ENCODE assay signal across 10 cellular contexts in genomic region chrX:6225307-6226052, GRCh38. TPM values are rescaled to one million over a fixed set of nuclear protein-coding genes. Genes with fewer than 3 reads are reported as not detected.
DNase-seq lines count a peak whose midpoint lies in the region; ATAC-seq and TF ChIP-seq lines count a peak whose summit lies in the region.
"Had no signal": no experiment of that assay in that cellular context is flagged by ENCODE, and none has a peak within 500 bp of the region (broad histone marks: within the 10 kb centered on the region; RNA-seq: fewer than 3 reads in every experiment).

No MANE protein-coding gene starts in this region.

- no peaks in the 10 kb centered on the region for H3K9me3 Mint-ChIP-seq in neural progenitor cell

- H3K4me3 Mint-ChIP-seq in neural progenitor cell = peak overlapping the region; percentile 99

- no peak overlapping the region; the same call in 1 of the 2 replicates for H2AFZ ChIP-seq in KMS-11 (ENCODE audit: low read depth)
- peak overlapping the region; percentile 36 for H2AFZ ChIP-seq in neural progenitor cell (replicated peaks)

- H3K9ac ChIP-seq in KMS-11 (peak overlapping the region; percentile 47; the same call in 1 of the 2 replicates), neural progenitor cell (no peak overlapping the region)

- H3K4me2 ChIP-seq in KMS-11 (no peak overlapping the region; the same call in 1 of the 2 replicates), neural progenitor cell (peak overlapping the region; percentile 74)

- POLR2A ChIA-PET in BJ (lab: Charles Lee) = no interaction called here

- CTCF ChIA-PET in BJ (lab: Yijun Ruan, JAX) = no interaction called here

- H3K79me2 ChIP-seq in KMS-11 (ENCODE audit: insufficient read depth, low read depth) = no peaks in the 10 kb centered on the region
- H3K79me2 ChIP-seq in neural progenitor cell (ENCODE audit: low read depth) = peaks cover 33% of the 10 kb centered on the region

- peaks cover 3% of the 10 kb centered on the region for H3K27me3 Mint-ChIP-seq in neural progenitor cell (ENCODE audit: insufficient read depth, low read depth)

- no peak for TF ChIP-seq CTCF in BJ (IDR thresholded peaks at IDR 0.05; ENCODE audit: insufficient read depth, low read depth, low read length)
- no peak; the same call in 1 of the 2 replicates for TF ChIP-seq CTCF in KMS-11 (conservative IDR thresholded peaks at IDR 0.05; ENCODE audit: low read depth, low read length)
- peak; percentile 32 for TF ChIP-seq CTCF in neural progenitor cell (IDR thresholded peaks at IDR 0.05)

- WGBS in ectodermal cell, 2 experiments = 1 to 2% methylated on average over 9 to 15 of the region's 18 CpGs

- peaks cover 10% of the 10 kb centered on the region for H3F3A ChIP-seq in neural progenitor cell (ENCODE audit: low read depth)

- no peaks in the 10 kb centered on the region for H3K9me3 ChIP-seq in ectodermal cell (ENCODE audit: control insufficient read depth, low read length)
- no peaks in the 10 kb centered on the region for H3K9me3 ChIP-seq in neural progenitor cell (ENCODE audit: low read depth)
- H3K9me3 ChIP-seq in effector memory CD4-positive, alpha-beta T cell (ENCODE audit: control insufficient read depth, low read length) = no peaks in the 10 kb centered on the region

- H3K27ac ChIP-seq in KMS-11 = no peak overlapping the region
- no peak overlapping the region for H3K27ac ChIP-seq in ectodermal cell (ENCODE audit: insufficient read depth, low read depth, low read length, poor library complexity, severe bottlenecking)
- no peak overlapping the region for H3K27ac ChIP-seq in neural progenitor cell
- no peak overlapping the region for H3K27ac ChIP-seq in effector memory CD4-positive, alpha-beta T cell (ENCODE audit: insufficient read depth, low read length, poor library complexity, severe bottlenecking)

- H3K27ac Mint-ChIP-seq in neural progenitor cell = peak overlapping the region; percentile 80

- no peaks in the 10 kb centered on the region for H3K4me1 ChIP-seq in KMS-11 (ENCODE audit: low read depth, poor library complexity, severe bottlenecking)
- no peaks in the 10 kb centered on the region for H3K4me1 ChIP-seq in ectodermal cell (ENCODE audit: control insufficient read depth, insufficient read depth, low read length)
- H3K4me1 ChIP-seq in neural progenitor cell = no peaks in the 10 kb centered on the region
- no peaks in the 10 kb centered on the region for H3K4me1 ChIP-seq in effector memory CD4-positive, alpha-beta T cell (ENCODE audit: control insufficient read depth, insufficient read depth, low read length, poor library complexity, severe bottlenecking)

- peaks cover 11% of the 10 kb centered on the region for H3K36me3 Mint-ChIP-seq in neural progenitor cell

- DNase-seq in BJ (ENCODE audit: low read depth) (no peak), neural progenitor cell (ENCODE audit: low spot score) (peak; percentile 26), mesenteric fat pad (ENCODE audit: low spot score) (no peak)
- DNase-seq in effector memory CD4-positive, alpha-beta T cell = no peak
- no peak for DNase-seq in activated T-cell treated with anti-CD3 and anti-CD28 coated beads, Interleukin-2, amount 50 U/mL, for 1 hour
- DNase-seq: cortex of kidney, NCI-H510A had no signal

- peaks cover 28% of the 10 kb centered on the region for H3K4me1 Mint-ChIP-seq in neural progenitor cell

- H3K36me3 ChIP-seq in BJ (ENCODE audit: control insufficient read depth, insufficient read depth, low read length) (no peaks in the 10 kb centered on the region), KMS-11 (ENCODE audit: insufficient read depth) (no peaks in the 10 kb centered on the region), ectodermal cell (ENCODE audit: control insufficient read depth, insufficient read depth, low read length) (no peaks in the 10 kb centered on the region), neural progenitor cell (no peaks in the 10 kb centered on the region)
- H3K36me3 ChIP-seq in effector memory CD4-positive, alpha-beta T cell (ENCODE audit: control insufficient read depth, insufficient read depth, low read length) = no peaks in the 10 kb centered on the region

- ATAC-seq in HG02884 (IDR thresholded peaks at IDR 0.05; ENCODE audit: unreplicated experiment) = no peak

- H3K4me3 ChIP-seq in BJ (ENCODE audit: low read depth, low read length) (peak overlapping the region; percentile 29; the same call in 1 of the 2 replicates), KMS-11 (IDR thresholded peaks at IDR 0.05; ENCODE audit: insufficient read depth, low read depth, low read length) (no peak overlapping the region), ectodermal cell (ENCODE audit: insufficient read depth, low read depth, low read length) (peak overlapping the region; percentile 71), neural progenitor cell (peak overlapping the region; percentile 80)
- no peak overlapping the region for H3K4me3 ChIP-seq in effector memory CD4-positive, alpha-beta T cell (ENCODE audit: insufficient read depth, low read depth, low read length, poor library complexity, severe bottlenecking)

- no peaks in the 10 kb centered on the region; the same call in 1 of the 2 replicates for H3K27me3 ChIP-seq in BJ (ENCODE audit: control insufficient read depth, insufficient read depth, low read length)
- H3K27me3 ChIP-seq in KMS-11 (ENCODE audit: insufficient read depth, low read depth) = no peaks in the 10 kb centered on the region
- H3K27me3 ChIP-seq in ectodermal cell (ENCODE audit: control insufficient read depth, insufficient read depth, low read length, poor library complexity, severe bottlenecking) = peaks cover 6% of the 10 kb centered on the region
- H3K27me3 ChIP-seq in neural progenitor cell = no peaks in the 10 kb centered on the region
- no peaks in the 10 kb centered on the region for H3K27me3 ChIP-seq in effector memory CD4-positive, alpha-beta T cell (replicated peaks; ENCODE audit: control insufficient read depth, insufficient read depth, low read length, poor library complexity, severe bottlenecking)

- H4K20me1 ChIP-seq in KMS-11 (ENCODE audit: insufficient read depth) = no peaks in the 10 kb centered on the region
- H4K20me1 ChIP-seq in neural progenitor cell (ENCODE audit: low read depth) = no peaks in the 10 kb centered on the region

RNA-seq across cellular contexts. Expression of gene NLGN4X, which starts 3.2 kb away (rescaled TPM):
- 0.48 and 1.1 TPM in 2 replicates for polyA plus RNA-seq in BJ (2011; rRNA removed)
- 1.5 and 3.5 TPM in 2 replicates for polyA minus RNA-seq in BJ (2011; rRNA and poly(A)+ RNA removed)
- 17.6 TPM for polyA plus RNA-seq in ectodermal cell (2013, experiment 1 of 4)
- polyA plus RNA-seq in ectodermal cell (2013, experiment 2 of 4) = 18.9 TPM
- 13.9 TPM for polyA plus RNA-seq in ectodermal cell (2013, experiment 3 of 4)
- polyA plus RNA-seq in ectodermal cell (2013, experiment 4 of 4) = 15.7 TPM
- total RNA-seq in neural progenitor cell (ENCODE audit: low replicate concordance) (10.1 and 17.6 TPM in 2 replicates), mesenteric fat pad (8.4 TPM)

Comparison
In these comparisons a context has a peak if more than half of its experiments do, and no peak if none do; other contexts are left out.
1. H3K4me3 ChIP-seq: peak in BJ (single experiment), ectodermal cell (single experiment) and neural progenitor cell (single experiment); none in KMS-11 (single experiment) and effector memory CD4-positive, alpha-beta T cell (single experiment).